Comparison of ENCODE assay signal across 9 cellular contexts in the genomic region with DNA sequence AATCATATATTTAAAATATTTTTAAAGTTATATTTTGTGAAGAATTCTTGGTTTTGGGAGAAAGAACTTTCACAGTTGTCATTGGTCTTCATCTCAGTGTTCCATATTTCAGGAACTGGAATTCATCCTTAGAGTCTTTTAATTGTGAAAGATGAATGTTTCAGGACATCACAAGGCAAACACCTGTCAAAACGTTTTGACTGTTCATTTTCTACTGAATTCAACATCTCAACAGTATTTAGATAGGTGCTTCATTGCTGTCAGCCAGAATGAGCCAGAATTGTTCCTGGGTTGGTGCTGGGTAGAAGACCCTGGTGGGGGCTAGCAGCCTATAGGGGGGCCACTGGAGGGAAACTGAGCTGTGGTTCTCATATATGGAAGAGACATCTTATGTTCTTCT.
"Had no signal": no experiment of that assay in that cellular context is flagged by ENCODE, and none has a peak within 500 bp of the region (broad histone marks: within the 10 kb centered on the region; RNA-seq: fewer than 3 reads in every experiment).

No MANE protein-coding gene starts in this region.

- H3K9me3 Mint-ChIP-seq: HFFc6 had no signal

- H3K36me3 ChIP-seq: HAP-1 had no signal

- H3K9me3 ChIP-seq: HAP-1 had no signal

- DNase-seq: GM23248, GOT3, H7, HFFc6 had no signal

- H3K27me3 Mint-ChIP-seq: IgD-negative memory B cell had no signal

- ATAC-seq: HCT116, HepG2 had no signal

- H3K27ac ChIP-seq: GM23248, HL-60 had no signal

- H3K9ac ChIP-seq: GM23248 had no signal

- H3K4me3 Mint-ChIP-seq: HFFc6, IgD-negative memory B cell had no signal

- H3K4me3 ChIP-seq: GM23248, HAP-1 had no signal

- H3K4me1 ChIP-seq: HAP-1 had no signal

- H3K27ac Mint-ChIP-seq: HFFc6, IgD-negative memory B cell had no signal
